16 cellular contexts compared by ENCODE assay signal in the genomic region with DNA sequence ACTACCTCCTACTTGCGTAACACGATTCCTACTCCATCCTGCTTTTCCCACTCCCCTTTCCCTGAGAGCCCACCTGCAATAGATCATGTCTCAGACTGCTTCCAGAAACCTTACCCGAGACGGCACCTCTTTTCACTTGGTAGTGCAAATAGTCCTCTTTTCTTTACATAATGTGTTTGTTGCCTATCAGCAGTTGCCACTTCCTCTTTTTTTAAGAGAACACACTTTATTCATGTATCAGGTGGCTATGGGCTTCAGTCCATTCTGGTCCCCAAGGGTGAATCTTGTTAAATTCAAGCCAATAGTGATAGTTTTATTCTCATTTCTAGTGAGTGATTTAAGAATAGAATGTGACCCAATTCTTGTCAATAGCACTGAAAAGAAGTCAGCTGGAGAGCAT.
"Had no signal": no experiment of that assay in that cellular context is flagged by ENCODE, and none has a peak within 500 bp of the region (broad histone marks: within the 10 kb centered on the region; RNA-seq: fewer than 3 reads in every experiment).

No MANE protein-coding gene starts in this region.

- H3K27ac ChIP-seq: epithelial cell of prostate, heart right ventricle, neutrophil, ovary, prostate gland, transverse colon had no signal

- ATAC-seq: heart right ventricle; left cardiac atrium; stimulated activated naive B cell treated with anti-CD40 and anti-IgM and Interleukin-4, amounts not matched to agents 10 μg/mL and 1 μg/mL and 100 μg/mL, for 72 hours had no signal

- H3K36me3 ChIP-seq: heart right ventricle, neutrophil, ovary, prostate gland, transverse colon had no signal

- DNase-seq: activated CD4-positive, alpha-beta memory T cell treated with anti-CD3 and anti-CD28 coated beads, Interleukin-2, amount 10 ng/mL, durations not matched to agents 7 days and 5 days; activated CD4-positive, alpha-beta T cell treated with anti-CD3 and anti-CD28 coated beads for 4 hours; activated CD4-positive, CD25-positive, alpha-beta regulatory T cell; activated gamma-delta T cell; aorta; heart right ventricle; islet precursor cell; left cardiac atrium; ovary; stimulated activated CD4-positive, alpha-beta T cell treated with anti-CD3 and anti-CD28 coated beads, Interleukin-2, amount 100 ng/mL, for 48 hours; stimulated activated CD8-positive, alpha-beta memory T cell treated with anti-CD3 and anti-CD28 coated beads, Interleukin-4, amount 100 ng/mL, for 48 hours; stimulated activated naive B cell treated with anti-CD40 and anti-IgM and Interleukin-4, amounts not matched to agents 10 μg/mL and 1 μg/mL and 100 μg/mL, for 72 hours; transverse colon had no signal

- H3K4me3 ChIP-seq: heart right ventricle, ovary, prostate gland, transverse colon had no signal

- H3K27me3 ChIP-seq: ovary, transverse colon had no signal

- H3K9me3 ChIP-seq: neutrophil, ovary, prostate gland, transverse colon had no signal
